ENCODE assay signal across 21 cellular contexts in the genomic region with DNA sequence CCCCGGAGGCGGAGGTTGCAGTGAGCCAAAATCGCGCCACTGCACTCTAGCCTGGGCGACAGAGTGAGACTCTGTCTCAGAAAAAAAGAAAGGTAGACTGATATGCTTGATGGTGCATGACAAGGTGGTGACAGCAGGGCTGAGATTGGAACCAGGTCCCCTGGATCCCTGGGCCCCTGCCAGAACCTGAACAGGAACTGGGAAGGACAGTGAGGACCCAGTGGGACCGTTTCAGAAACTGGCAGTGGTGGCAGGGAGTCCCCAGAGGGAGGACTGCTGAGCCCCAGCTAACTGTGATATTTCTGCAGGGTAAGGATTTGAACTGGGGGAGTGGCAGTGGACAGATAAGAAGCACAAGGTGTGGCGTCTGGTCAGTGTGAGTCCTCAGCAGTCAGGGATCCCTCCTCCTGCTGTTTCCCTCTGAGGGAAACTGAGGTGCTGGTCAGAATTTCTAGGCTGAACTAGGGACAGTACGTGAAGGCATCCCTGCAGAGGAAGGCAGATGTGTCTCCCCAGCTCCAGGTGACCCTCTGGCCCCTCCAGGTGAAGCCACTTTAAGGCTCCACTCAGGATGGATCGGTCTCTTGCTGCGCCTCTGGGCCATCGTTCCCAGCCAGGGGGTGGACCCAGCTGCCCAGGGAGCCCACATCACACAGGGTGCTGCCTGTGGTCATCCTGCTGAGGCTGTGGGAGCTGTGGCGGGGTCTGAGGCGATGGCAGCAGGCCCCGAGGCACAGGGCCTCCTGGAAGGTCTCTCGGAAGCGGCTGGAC. TPM values are rescaled to one million over a fixed set of nuclear protein-coding genes. Genes with fewer than 3 reads are reported as not detected.
DNase-seq lines count a peak whose midpoint lies in the region; ATAC-seq, FAIRE-seq and TF ChIP-seq lines count a peak whose summit lies in the region.
"Had no signal": no experiment of that assay in that cellular context is flagged by ENCODE, and none has a peak within 500 bp of the region (broad histone marks: within the 10 kb centered on the region; RNA-seq: fewer than 3 reads in every experiment).

No MANE protein-coding gene starts in this region.

- no peak for DNase-seq in Right ventricle myocardium inferior (ENCODE audit: missing footprints)
- no peak for DNase-seq in left ventricle myocardium inferior
- no peak for DNase-seq in H1 (ENCODE audit: low read depth in 1 of 2, low spot score in 2 of 2)
- DNase-seq in spleen = no peak
- DNase-seq in middle frontal gyrus (ENCODE audit: extremely low spot score, low spot score) = no peak
- DNase-seq: activated CD4-positive, CD25-positive, alpha-beta regulatory T cell treated with anti-CD3 and anti-CD28 coated beads, Interleukin-2, amount 50 U/mL, for 72 hours; amygdala; DMS153; Kasumi-1; NCI-H1694 treated with DMSO at 0.1 percent for 48 hours; NCI-H526; SK-N-SH; testis had no signal

- no peak overlapping the region for H2BK5ac ChIP-seq in H1 (ENCODE audit: low read depth, low read length)

- TF ChIP-seq RAD21 in H1 (IDR thresholded peaks at IDR 0.05 in 1 of 2, conservative IDR thresholded peaks at IDR 0.05 in 1 of 2; ENCODE audit: low read depth in 2 of 2, low read length in 2 of 2) = no peak

- H4K5ac ChIP-seq in H1 (ENCODE audit: insufficient read length, low read depth, low read length) = no peak overlapping the region

- H3K79me2 ChIP-seq in H1 (ENCODE audit: control insufficient read depth in 1 of 2, insufficient read depth in 2 of 2, low read length in 2 of 2) = no peaks in the 10 kb centered on the region

- H2BK120ac ChIP-seq in H1 (replicated peaks; ENCODE audit: low read depth, low read length) = no peak overlapping the region

- H3K4me2 ChIP-seq in H1 (ENCODE audit: insufficient read depth in 1 of 2, low read depth in 2 of 2, low read length in 2 of 2) = no peak overlapping the region
- H3K4me2 ChIP-seq: SK-N-SH had no signal

- H2BK12ac ChIP-seq in H1 (ENCODE audit: low read depth, low read length) = no peak overlapping the region

- H3K79me1 ChIP-seq in H1 (ENCODE audit: low read depth, low read length) = no peaks in the 10 kb centered on the region

- no peak overlapping the region for H3K4ac ChIP-seq in H1 (replicated peaks; ENCODE audit: insufficient read length, low read depth, low read length)

- H3K23ac ChIP-seq in H1 (ENCODE audit: insufficient read length) = no peak overlapping the region

- FAIRE-seq in H1 (lab: Jason Lieb, UNC) = no peak
- FAIRE-seq: endometrium, G401.6, keratinocyte had no signal

- H2AFZ ChIP-seq in H1 (ENCODE audit: low read length) = no peak overlapping the region

- no peak for TF ChIP-seq CTCF in left ventricle myocardium inferior (IDR thresholded peaks at IDR 0.05; ENCODE audit: borderline replicate concordance)
- TF ChIP-seq CTCF in H1 (IDR thresholded peaks at IDR 0.05; ENCODE audit: control extremely low read depth in 1 of 3, insufficient read depth in 1 of 3, low read depth in 1 of 3, low read length in 3 of 3) = no peak
- TF ChIP-seq CTCF in spleen (IDR thresholded peaks at IDR 0.05 in 8 of 11, conservative IDR thresholded peaks at IDR 0.05 in 3 of 11) = no peak

- no peak overlapping the region for H3K56ac ChIP-seq in H1 (replicated peaks; ENCODE audit: insufficient read length, low read depth, low read length)

- WGBS in H1 (ENCODE audit: extremely low coverage in 1 of 2, insufficient coverage in 1 of 2, insufficient read length in 1 of 2, insufficient replicate concordance in 2 of 2, low coverage in 1 of 2, low lambda C conversion rate in 2 of 2, missing lambda C conversion rate in 1 of 2), 2 experiments = 93% methylated on average over 16 of the region's 16 CpGs; no CpG with 5 or more reads in 1 of the 2 experiments
- 79 to 87% (median 84%) methylated on average over 12 to 16 of the region's 16 CpGs for WGBS in spleen, 5 donors

- H3K27me3 ChIP-seq in left ventricle myocardium inferior (ENCODE audit: low read depth) (no peaks in the 10 kb centered on the region), H1 (replicated peaks in 1 of 4; ENCODE audit: control insufficient read depth in 3 of 4, extremely low read depth in 1 of 4, insufficient read depth in 3 of 4, low read length in 3 of 4) (peaks cover 0 to 6% (median 4%) of the 10 kb centered on the region in 4 experiments; a peak in 5 of 7 replicates), spleen (replicated peaks in 1 of 7) (peaks cover 0 to 15% (median 3%) of the 10 kb centered on the region in 7 donors)
- H3K27me3 ChIP-seq: ovary, testis had no signal

- H3K4me3 ChIP-seq in left ventricle myocardium inferior = no peak overlapping the region
- no peak overlapping the region for H3K4me3 ChIP-seq in H1 (ENCODE audit: extremely low read depth in 1 of 4, insufficient read depth in 2 of 4, low read depth in 3 of 4, low read length in 4 of 4)
- no peak overlapping the region for H3K4me3 ChIP-seq in spleen
- H3K4me3 ChIP-seq: ovary, testis had no signal

- H3K14ac ChIP-seq in H1 (ENCODE audit: insufficient read length) = no peak overlapping the region

- H3K9me3 ChIP-seq in left ventricle myocardium inferior (replicated peaks) (no peaks in the 10 kb centered on the region), H1 (ENCODE audit: insufficient read depth in 2 of 2, low read depth in 1 of 2, low read length in 1 of 2) (no peaks in the 10 kb centered on the region), spleen (no peaks in the 10 kb centered on the region)
- H3K9me3 ChIP-seq: ovary, SK-N-SH, testis had no signal

- no peak overlapping the region for H3K18ac ChIP-seq in H1 (ENCODE audit: extremely low read depth, low read length)

- CTCF ChIA-PET in H1 (lab: Charles Lee; ENCODE audit: partially characterized antibody) = interaction anchor here (0.9 to 2.1 kb wide), 3 partner anchors 16 to 50 kb away, joined by 3 to 8 read pairs (median 3); no protein-coding TSS in a partner anchor

- H4K20me1 ChIP-seq in H1 (replicated peaks in 1 of 2; ENCODE audit: control insufficient read depth in 1 of 2, insufficient read depth in 2 of 2, low read length in 2 of 2) = no peaks in the 10 kb centered on the region

- no peak overlapping the region for H4K91ac ChIP-seq in H1 (replicated peaks; ENCODE audit: insufficient read length, low read length)

- H3K23me2 ChIP-seq in H1 (ENCODE audit: low read depth, low read length) = no peaks in the 10 kb centered on the region; the same call in 1 of the 2 replicates

- intact Hi-C loops in Right ventricle myocardium inferior (cut with DNase I) = no loop called here
- intact Hi-C loops in left ventricle myocardium inferior (cut with micrococcal nuclease) = no loop called here
- intact Hi-C loops in spleen (cut with DNase I; ENCODE audit: low total_unique reads) = no loop called here

- no peak overlapping the region for H3K9ac ChIP-seq in H1 (replicated peaks in 1 of 4; ENCODE audit: extremely low read depth in 1 of 4, low read depth in 3 of 4, low read length in 3 of 4)
- H3K9ac ChIP-seq: SK-N-SH had no signal

- H3K4me1 ChIP-seq in left ventricle myocardium inferior (peaks cover 15% of the 10 kb centered on the region), H1 (replicated peaks in 1 of 4; ENCODE audit: control insufficient read depth in 3 of 4, insufficient read depth in 4 of 4, low read length in 3 of 4) (peaks cover 0 to 4% (median 2%) of the 10 kb centered on the region in 4 experiments; a peak in 1 of 7 replicates), spleen (peaks cover 3 to 78% (median 25%) of the 10 kb centered on the region in 6 donors)

- no peaks in the 10 kb centered on the region for H3K36me3 ChIP-seq in left ventricle myocardium inferior
- H3K36me3 ChIP-seq in H1 (ENCODE audit: control insufficient read depth in 2 of 4, insufficient read depth in 4 of 4, low read length in 3 of 4) = no peaks in the 10 kb centered on the region
- no peaks in the 10 kb centered on the region for H3K36me3 ChIP-seq in spleen
- H3K36me3 ChIP-seq: ovary had no signal

- H4K8ac ChIP-seq in H1 (ENCODE audit: extremely low read depth, insufficient read depth, low read length) = peak overlapping the region; percentile 35; the same call in 1 of the 2 replicates

- peak; percentile 46 for ATAC-seq in Right ventricle myocardium inferior
- ATAC-seq in HG03432 (IDR thresholded peaks at IDR 0.05; ENCODE audit: unreplicated experiment) = peak; percentile 50
- no peak for ATAC-seq in HG02938 (IDR thresholded peaks at IDR 0.05; ENCODE audit: unreplicated experiment)
- ATAC-seq in HG03521 (IDR thresholded peaks at IDR 0.05; ENCODE audit: unreplicated experiment) = no peak
- ATAC-seq: sciatic nerve had no signal

- TF ChIP-seq POLR2A in H1 (IDR thresholded peaks at IDR 0.05; ENCODE audit: control extremely low read depth in 1 of 2, low read depth in 2 of 2, low read length in 2 of 2) = no peak
- TF ChIP-seq POLR2A in spleen (IDR thresholded peaks at IDR 0.05) = no peak

- POLR2A ChIA-PET in H1 (lab: Charles Lee; ENCODE audit: partially characterized antibody) = interaction anchor here (0.5 to 1.8 kb wide), 2 partner anchors 10 to 657 kb away, joined by 3 to 6 read pairs; no protein-coding TSS in a partner anchor

- no peak overlapping the region for H2BK20ac ChIP-seq in H1 (ENCODE audit: low read length)

- H2AK5ac ChIP-seq in H1 (ENCODE audit: low read depth, low read length) = no peak overlapping the region

- no peak for TF ChIP-seq EP300 in H1 (IDR thresholded peaks at IDR 0.05; ENCODE audit: borderline replicate concordance in 1 of 2, low read depth in 2 of 2, low read length in 2 of 2)

- H3K27ac ChIP-seq in left ventricle myocardium inferior (replicated peaks) (no peak overlapping the region), H1 (ENCODE audit: low read depth, low read length) (no peak overlapping the region), spleen (peak overlapping the region in 6 of 8 donors; percentile 29 to 72 (median 52))
- H3K27ac ChIP-seq: ovary, testis had no signal

- H2BK15ac ChIP-seq in H1 (ENCODE audit: low read length) = no peak overlapping the region

TF ChIP-seq in H1, 55 proteins besides CTCF, POLR2A, EP300 and RAD21 (continues in another document):
- TF ChIP-seq ZNF274 (IDR thresholded peaks at IDR 0.05; ENCODE audit: borderline replicate concordance, extremely low read depth, low read length) (no peak), KDM5A (IDR thresholded peaks at IDR 0.05; ENCODE audit: low read length) (no peak), SP1 (IDR thresholded peaks at IDR 0.05; ENCODE audit: low read depth, low read length) (no peak), CEBPB (IDR thresholded peaks at IDR 0.05; ENCODE audit: low read depth, low read length) (no peak)

RNA-seq across cellular contexts. Expression of gene NMUR1, which starts 5.6 kb away (rescaled TPM):
- total RNA-seq in Right ventricle myocardium inferior (0.38 TPM), left ventricle myocardium inferior (0.41 TPM), spleen (1 to 10 TPM in 6 of 7 donors, under 1 TPM in 1; 0.79 to 6.2 (median 3.1) TPM)
- total RNA-seq in H1 (2021; fragmentation: NEBNext Ultra II Directional; extraction: Animal tissue kit (Norgen Biotek cat#: 25700)) = 0.46 and 0.56 TPM in 2 replicates
- polyA plus RNA-seq in H1 (2011; rRNA removed) (1.5 and 2.0 TPM in 2 replicates), spleen (1 to 10 TPM in 1 of 3 donors, under 1 TPM in 2; 0.32 to 1.0 (median 0.83) TPM)
- 1.0 TPM for polyA plus RNA-seq in H1 (2011; cell fraction: cytosol; rRNA removed)
- polyA plus RNA-seq in H1 (2011; cell fraction: nucleus; rRNA removed) = 1.5 TPM
- 0.40 to 0.78 TPM (median 0.60 TPM) in 4 replicates for polyA plus RNA-seq in H1 (2012, experiment 1 of 2)
- polyA plus RNA-seq in H1 (2012, experiment 2 of 2) = 0.38 TPM
- polyA plus RNA-seq in H1 (2013, experiment 1 of 2) = 0.77 TPM
- 0.83 TPM for polyA plus RNA-seq in H1 (2013, experiment 2 of 2)
- 0.78 and 1.2 TPM in 2 replicates for polyA minus RNA-seq in H1 (2011; rRNA and poly(A)+ RNA removed)
- 0.44 TPM for polyA minus RNA-seq in H1 (2011; cell fraction: cytosol; rRNA and poly(A)+ RNA removed)
- 0.90 TPM for polyA minus RNA-seq in H1 (2011; cell fraction: nucleus; rRNA and poly(A)+ RNA removed)
- polyA plus RNA-seq: keratinocyte, SK-N-SH had no signal

Comparison
In these comparisons a context has a peak if more than half of its experiments do, and no peak if none do; other contexts are left out.
1. ATAC-seq: peak in Right ventricle myocardium inferior (single experiment) and HG03432 (single experiment); none in HG02938 (single experiment) and HG03521 (single experiment).
2. H3K27ac ChIP-seq: peak in spleen (6 of 8); none in left ventricle myocardium inferior (single experiment) and H1 (single experiment).